Comparison of ENCODE assay signal across 9 cellular contexts in genomic region chr18:12394428-12394827, GRCh38. TPM values are rescaled to one million over a fixed set of nuclear protein-coding genes. Genes with fewer than 3 reads are reported as not detected.
DNase-seq lines count a peak whose midpoint lies in the region; TF ChIP-seq lines count a peak whose summit lies in the region.
"Had no signal": no experiment of that assay in that cellular context is flagged by ENCODE, and none has a peak within 500 bp of the region (broad histone marks: within the 10 kb centered on the region; RNA-seq: fewer than 3 reads in every experiment).

No MANE protein-coding gene starts in this region.

- no peak for TF ChIP-seq POLR2A in uterus (IDR thresholded peaks at IDR 0.05)

- no peak overlapping the region for H3K4me3 ChIP-seq in SK-N-SH (ENCODE audit: low read depth in 2 of 2, low read length in 1 of 2)
- no peak overlapping the region for H3K4me3 ChIP-seq in foreskin fibroblast (ENCODE audit: low read depth in 1 of 2, low read length in 2 of 2)
- H3K4me3 ChIP-seq in uterus: no peak overlapping the region

- CTCF ChIA-PET in SK-N-SH (lab: Yijun Ruan, JAX): interaction anchor here (0.9 to 6.8 kb wide), 5 partner anchors 13 to 540 kb away, joined by 4 to 83 read pairs (median 5); partner anchors contain the start of gene SPIRE1

- H3K9me3 ChIP-seq in SK-N-SH (no peaks in the 10 kb centered on the region), uterus (no peaks in the 10 kb centered on the region)

- POLR2A ChIA-PET in SK-N-SH (lab: Yijun Ruan, JAX): no interaction called here

- H3K79me2 ChIP-seq in SK-N-SH (ENCODE audit: insufficient read depth): no peaks in the 10 kb centered on the region

- no peaks in the 10 kb centered on the region for H4K20me1 ChIP-seq in SK-N-SH (ENCODE audit: insufficient read depth)

- no peaks in the 10 kb centered on the region for H3K9me2 ChIP-seq in SK-N-SH

- 91% methylated on average over 8 of the region's 8 CpGs for WGBS in SK-N-SH (ENCODE audit: low lambda C conversion rate)

- no peak for TF ChIP-seq EP300 in SK-N-SH (IDR thresholded peaks at IDR 0.05; ENCODE audit: borderline replicate concordance in 1 of 2, low read depth in 1 of 2, low read length in 1 of 2)

- H3K4me2 ChIP-seq in SK-N-SH: no peak overlapping the region

- TF ChIP-seq CTCF in 22Rv1 (IDR thresholded peaks at IDR 0.05) (peak; percentile 9; the same call in 1 of the 2 replicates), SK-N-SH (IDR thresholded peaks at IDR 0.05) (peak; percentile 48), foreskin fibroblast (IDR thresholded peaks at IDR 0.05; ENCODE audit: low read depth, low read length) (peak; percentile 49), uterus (IDR thresholded peaks at IDR 0.05) (no peak)

- no peak overlapping the region for H2AFZ ChIP-seq in SK-N-SH (ENCODE audit: low read depth)

- H3K4me1 ChIP-seq in SK-N-SH (ENCODE audit: control insufficient read depth in 1 of 2, insufficient read depth in 2 of 2, low read depth in 1 of 2, low read length in 1 of 2): no peaks in the 10 kb centered on the region
- H3K4me1 ChIP-seq in uterus: no peaks in the 10 kb centered on the region

- DNase-seq in GDM1 (lab: John Stamatoyannopoulos, UW) (peak; percentile 3), SK-N-SH (no peak), foreskin fibroblast (peak in 1 of 2 donors; percentile 43), uterus (no peak), NOMO-1 (lab: John Stamatoyannopoulos, UW; ENCODE audit: unreplicated experiment in 2 of 2) (no peak), NCI-H1048 (lab: John Stamatoyannopoulos, UW) (no peak)
- DNase-seq in activated CD4-positive, alpha-beta T cell treated with anti-CD3 and anti-CD28 coated beads for 1 hour: no peak
- DNase-seq: central memory CD4-positive, alpha-beta T cell had no signal

- TF ChIP-seq RAD21 in SK-N-SH (IDR thresholded peaks at IDR 0.05; ENCODE audit: low read length): peak; percentile 26; the same call in 1 of the 2 replicates

- no peaks in the 10 kb centered on the region for H3K36me3 ChIP-seq in SK-N-SH (replicated peaks in 1 of 2; ENCODE audit: control insufficient read depth in 1 of 2, insufficient read depth in 2 of 2, low read length in 1 of 2)
- H3K36me3 ChIP-seq in uterus: no peaks in the 10 kb centered on the region

- no peaks in the 10 kb centered on the region for H3F3A ChIP-seq in SK-N-SH (replicated peaks; ENCODE audit: insufficient read depth)

- H3K9ac ChIP-seq in SK-N-SH: no peak overlapping the region

- intact Hi-C loops in uterus (cut with DNase I; ENCODE audit: low total_unique reads): loop anchor here (5.0 kb wide), 1 partner anchor 263 kb away; the partner anchor contains the start of gene SPIRE1

- no peak overlapping the region for H3K27ac ChIP-seq in 22Rv1
- no peak overlapping the region for H3K27ac ChIP-seq in SK-N-SH (ENCODE audit: low read depth in 2 of 2, low read length in 1 of 2)
- no peak overlapping the region for H3K27ac ChIP-seq in uterus

- H3K27me3 ChIP-seq in SK-N-SH (ENCODE audit: insufficient read depth) (no peaks in the 10 kb centered on the region), uterus (no peaks in the 10 kb centered on the region)

TF ChIP-seq in SK-N-SH, 30 proteins besides CTCF, POLR2A, EP300 and RAD21:
- TF ChIP-seq, protein P1, sequence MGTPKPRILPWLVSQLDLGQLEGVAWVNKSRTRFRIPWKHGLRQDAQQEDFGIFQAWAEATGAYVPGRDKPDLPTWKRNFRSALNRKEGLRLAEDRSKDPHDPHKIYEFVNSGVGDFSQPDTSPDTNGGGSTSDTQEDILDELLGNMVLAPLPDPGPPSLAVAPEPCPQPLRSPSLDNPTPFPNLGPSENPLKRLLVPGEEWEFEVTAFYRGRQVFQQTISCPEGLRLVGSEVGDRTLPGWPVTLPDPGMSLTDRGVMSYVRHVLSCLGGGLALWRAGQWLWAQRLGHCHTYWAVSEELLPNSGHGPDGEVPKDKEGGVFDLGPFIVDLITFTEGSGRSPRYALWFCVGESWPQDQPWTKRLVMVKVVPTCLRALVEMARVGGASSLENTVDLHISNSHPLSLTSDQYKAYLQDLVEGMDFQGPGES (IDR thresholded peaks at IDR 0.05; ENCODE audit: low read depth, low read length): no peak
- no peak for TF ChIP-seq FOXJ3 (CRISPR knock-in tag; IDR thresholded peaks at IDR 0.05)
- no peak for TF ChIP-seq NRF1 (IDR thresholded peaks at IDR 0.05; ENCODE audit: low read depth, low read length)
- TF ChIP-seq NFIC (IDR thresholded peaks at IDR 0.05; ENCODE audit: borderline replicate concordance): no peak
- peak; percentile 35 for TF ChIP-seq SMC3 (IDR thresholded peaks at IDR 0.05; ENCODE audit: low read depth, low read length)

RNA-seq across cellular contexts. Expression of gene PRELID3A, which starts 13.3 kb away (rescaled TPM):
- polyA plus RNA-seq in SK-N-SH (2012; rRNA removed): 15.3 and 19.7 TPM in 2 replicates
- polyA plus RNA-seq in SK-N-SH (2012; cell fraction: cytosol; rRNA removed): 14.5 and 14.8 TPM in 2 replicates
- 32.9 and 57.3 TPM in 2 replicates for polyA plus RNA-seq in SK-N-SH (2012; cell fraction: nucleus; rRNA removed)
- 1 to 10 TPM in 2 of 4 donors, under 1 TPM in 1, not detected in 1; 0.26 to 7.9 (median 7.7) TPM for total RNA-seq in uterus

RNA-seq across cellular contexts. Expression of gene AFG3L2, which starts 17.4 kb away (rescaled TPM):
- polyA plus RNA-seq in SK-N-SH (2012; rRNA removed): 26.0 and 32.6 TPM in 2 replicates
- polyA plus RNA-seq in SK-N-SH (2012; cell fraction: cytosol; rRNA removed): 33.2 and 36.6 TPM in 2 replicates
- polyA plus RNA-seq in SK-N-SH (2012; cell fraction: nucleus; rRNA removed): 26.2 and 28.5 TPM in 2 replicates
- total RNA-seq in uterus: 10 to 100 TPM; 18.5 to 53.1 (median 33.7) TPM

Comparison
In these comparisons a context has a peak if more than half of its experiments do, and no peak if none do; other contexts are left out.
1. CTCF ChIP-seq: peak in 22Rv1 (single experiment), SK-N-SH (single experiment) and foreskin fibroblast (single experiment); none in uterus (0 of 4).